Comparison of ENCODE assay signal across 2 cellular contexts in the genomic region with DNA sequence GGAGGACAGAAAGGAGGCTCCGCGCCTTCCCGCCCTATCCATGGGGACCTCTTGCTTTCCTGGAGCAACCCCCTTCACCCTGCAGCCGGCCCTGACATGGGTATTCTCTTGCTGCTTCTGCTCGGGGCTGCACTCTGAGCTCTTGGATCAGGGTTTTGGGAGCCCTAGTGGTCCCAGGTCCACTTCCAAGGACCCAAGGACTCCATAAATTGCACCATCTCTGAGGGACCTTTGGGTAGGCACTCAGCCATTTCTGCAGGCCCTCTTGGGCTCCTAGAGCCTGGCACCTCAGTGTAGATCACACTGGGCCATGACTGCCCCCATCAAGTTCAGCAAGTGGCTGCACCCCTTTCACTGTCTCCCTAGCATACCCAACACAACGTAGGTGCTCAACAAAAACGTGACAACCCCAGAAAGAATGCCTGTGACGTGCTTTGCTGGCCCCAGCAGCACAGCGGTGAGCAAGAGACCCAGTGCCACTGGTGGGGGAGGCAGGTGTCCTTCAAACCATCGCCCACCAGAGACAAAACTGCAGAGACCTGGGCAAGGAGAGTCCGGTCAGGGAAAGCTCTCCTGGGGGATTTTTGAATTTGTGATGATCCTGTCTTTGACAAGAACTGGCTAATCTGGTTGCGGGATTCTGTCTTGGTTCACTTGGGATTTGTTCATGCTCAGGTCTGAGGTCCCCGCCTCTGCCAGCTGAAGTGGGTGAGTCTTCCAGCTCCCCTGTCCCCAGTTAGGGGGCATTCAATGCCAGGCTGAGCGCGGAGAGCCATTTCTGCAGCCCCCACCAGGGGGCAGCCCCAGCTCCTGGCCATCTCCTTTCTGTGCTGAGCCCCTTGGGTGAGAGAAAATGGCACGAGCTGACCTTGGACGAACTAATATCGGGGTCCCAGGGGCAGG.
TF ChIP-seq lines count a peak whose summit lies in the region.

No MANE protein-coding gene starts in this region.

TF ChIP-seq in SK-N-SH treated with all-trans-retinoic acid at 6 μM for 48 hours, 23 proteins besides CTCF, POLR2A, EP300 and RAD21:
- no peak for TF ChIP-seq CSRNP3 (CRISPR knock-in tag; IDR thresholded peaks at IDR 0.05)
- no peak for TF ChIP-seq TSHZ2 (CRISPR knock-in tag; IDR thresholded peaks at IDR 0.05)
- no peak for TF ChIP-seq GLIS3 (CRISPR knock-in tag; IDR thresholded peaks at IDR 0.05)
- TF ChIP-seq RARB (CRISPR knock-in tag; IDR thresholded peaks at IDR 0.05), result no peak
- TF ChIP-seq, protein P1, sequence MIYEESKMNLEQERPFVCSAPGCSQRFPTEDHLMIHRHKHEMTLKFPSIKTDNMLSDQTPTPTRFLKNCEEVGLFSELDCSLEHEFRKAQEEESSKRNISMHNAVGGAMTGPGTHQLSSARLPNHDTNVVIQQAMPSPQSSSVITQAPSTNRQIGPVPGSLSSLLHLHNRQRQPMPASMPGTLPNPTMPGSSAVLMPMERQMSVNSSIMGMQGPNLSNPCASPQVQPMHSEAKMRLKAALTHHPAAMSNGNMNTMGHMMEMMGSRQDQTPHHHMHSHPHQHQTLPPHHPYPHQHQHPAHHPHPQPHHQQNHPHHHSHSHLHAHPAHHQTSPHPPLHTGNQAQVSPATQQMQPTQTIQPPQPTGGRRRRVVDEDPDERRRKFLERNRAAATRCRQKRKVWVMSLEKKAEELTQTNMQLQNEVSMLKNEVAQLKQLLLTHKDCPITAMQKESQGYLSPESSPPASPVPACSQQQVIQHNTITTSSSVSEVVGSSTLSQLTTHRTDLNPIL (CRISPR knock-in tag; IDR thresholded peaks at IDR 0.05; ENCODE audit: low read depth), result no peak
- TF ChIP-seq ZFP30 (CRISPR knock-in tag; IDR thresholded peaks at IDR 0.05), result no peak
- TF ChIP-seq ESRRG (CRISPR knock-in tag; IDR thresholded peaks at IDR 0.05), result no peak
- TF ChIP-seq PPARA (CRISPR knock-in tag; IDR thresholded peaks at IDR 0.05; ENCODE audit: borderline replicate concordance), result no peak
- TF ChIP-seq OSR1 (CRISPR knock-in tag; IDR thresholded peaks at IDR 0.05), result no peak

TF ChIP-seq in K562, 482 proteins besides CTCF, POLR2A, EP300 and RAD21:
- no peak for TF ChIP-seq ZC3H4 (CRISPR knock-in tag; IDR thresholded peaks at IDR 0.05; ENCODE audit: borderline replicate concordance)
- TF ChIP-seq RNF2 (IDR thresholded peaks at IDR 0.05), result no peak
- no peak for TF ChIP-seq NBN (IDR thresholded peaks at IDR 0.05; ENCODE audit: low read depth)
- TF ChIP-seq BHLHE40 (IDR thresholded peaks at IDR 0.05; ENCODE audit: low read length), result 0 out of 2 replicates have a peak, but pooled peaks have one; percentile 10
- no peak for TF ChIP-seq PYGO2 (tag; IDR thresholded peaks at IDR 0.05)
- no peak for TF ChIP-seq TSC22D4 (tag; IDR thresholded peaks at IDR 0.05)
- TF ChIP-seq CBX2 (IDR thresholded peaks at IDR 0.05; ENCODE audit: insufficient read depth, low read length, poor library complexity, severe bottlenecking), result no peak
- TF ChIP-seq BRD9 (IDR thresholded peaks at IDR 0.05; ENCODE audit: low read depth, partially characterized antibody), result no peak
- TF ChIP-seq CTCFL (IDR thresholded peaks at IDR 0.05; ENCODE audit: borderline replicate concordance, insufficient read depth, low read depth, low read length, poor library complexity, severe bottlenecking), result peak; percentile 69
- no peak for TF ChIP-seq CREM (IDR thresholded peaks at IDR 0.05; ENCODE audit: low read depth)
- TF ChIP-seq, protein P2, sequence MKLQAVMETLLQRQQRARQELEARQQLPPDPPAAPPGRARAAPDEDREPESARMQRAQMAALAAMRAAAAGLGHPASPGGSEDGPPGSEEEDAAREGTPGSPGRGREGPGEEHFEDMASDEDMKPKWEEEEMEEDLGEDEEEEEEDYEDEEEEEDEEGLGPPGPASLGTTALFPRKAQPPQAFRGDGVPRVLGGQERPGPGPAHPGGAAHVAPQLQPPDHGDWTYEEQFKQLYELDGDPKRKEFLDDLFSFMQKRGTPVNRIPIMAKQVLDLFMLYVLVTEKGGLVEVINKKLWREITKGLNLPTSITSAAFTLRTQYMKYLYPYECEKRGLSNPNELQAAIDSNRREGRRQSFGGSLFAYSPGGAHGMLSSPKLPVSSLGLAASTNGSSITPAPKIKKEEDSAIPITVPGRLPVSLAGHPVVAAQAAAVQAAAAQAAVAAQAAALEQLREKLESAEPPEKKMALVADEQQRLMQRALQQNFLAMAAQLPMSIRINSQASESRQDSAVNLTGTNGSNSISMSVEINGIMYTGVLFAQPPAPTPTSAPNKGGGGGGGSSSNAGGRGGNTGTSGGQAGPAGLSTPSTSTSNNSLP (IDR thresholded peaks at IDR 0.05; ENCODE audit: borderline replicate concordance, low read depth, low read length), result no peak
- TF ChIP-seq ESRRA (IDR thresholded peaks at IDR 0.05; ENCODE audit: borderline replicate concordance, low read depth), result no peak
- TF ChIP-seq TBP (optimal IDR thresholded peaks at IDR 0.05; ENCODE audit: low read depth, low read length), result no peak
- TF ChIP-seq LARP7 (IDR thresholded peaks at IDR 0.05), result no peak
- no peak for TF ChIP-seq NR2F6 (CRISPR knock-in tag; IDR thresholded peaks at IDR 0.05)
- TF ChIP-seq HMG20A (CRISPR knock-in tag; conservative IDR thresholded peaks at IDR 0.05), result no peak
- peak; percentile 77 for TF ChIP-seq SMC3 (conservative IDR thresholded peaks at IDR 0.05; ENCODE audit: insufficient read depth, low read depth, low read length)
